In genomic region chrX:39196192-39197102, GRCh38 we compare ENCODE assay signal across 1 cellular context.
TF ChIP-seq lines count a peak whose summit lies in the region.

No MANE protein-coding gene starts in this region.

TF ChIP-seq in GM12878, 131 proteins besides CTCF, POLR2A, EP300 and RAD21 (continued from another document):
- no peak for TF ChIP-seq SUZ12 (IDR thresholded peaks at IDR 0.05; ENCODE audit: unreplicated experiment)
- peak; percentile 51; the same call in 1 of the 2 replicates for TF ChIP-seq JUND (IDR thresholded peaks at IDR 0.05; ENCODE audit: low read depth, low read length)
- peak; percentile 92 for TF ChIP-seq TCF3 (IDR thresholded peaks at IDR 0.05; ENCODE audit: borderline replicate concordance, insufficient read depth, low read depth, low read length)
- peak; percentile 93; the same call in 1 of the 2 replicates for TF ChIP-seq BACH1 (IDR thresholded peaks at IDR 0.05; ENCODE audit: borderline replicate concordance)
- peak; percentile 60; the same call in 1 of the 2 replicates for TF ChIP-seq IRF4 (IDR thresholded peaks at IDR 0.05; ENCODE audit: low read depth, low read length)
- TF ChIP-seq MYB (IDR thresholded peaks at IDR 0.05; ENCODE audit: borderline replicate concordance, low read depth, low read length): no peak
- peak; percentile 94 for TF ChIP-seq IKZF1 (conservative IDR thresholded peaks at IDR 0.05)
- no peak for TF ChIP-seq POLR2AphosphoS2 (IDR thresholded peaks at IDR 0.05; ENCODE audit: low read depth, low read length)
- no peak; the same call in 1 of the 2 replicates for TF ChIP-seq USF2 (IDR thresholded peaks at IDR 0.05; ENCODE audit: borderline replicate concordance, low read depth, low read length)
- no peak; the same call in 1 of the 2 replicates for TF ChIP-seq ESRRA (IDR thresholded peaks at IDR 0.05; ENCODE audit: low read length)
- TF ChIP-seq PKNOX1 (IDR thresholded peaks at IDR 0.05): peak; percentile 48; the same call in 1 of the 2 replicates
- TF ChIP-seq EED (IDR thresholded peaks at IDR 0.05; ENCODE audit: low read depth): peak; percentile 79
- no peak for TF ChIP-seq ZNF622 (IDR thresholded peaks at IDR 0.05)
- TF ChIP-seq YY1 (IDR thresholded peaks at IDR 0.05; ENCODE audit: low read depth, low read length): 0 out of 2 replicates have a peak, but pooled peaks have one; percentile 31
- TF ChIP-seq NFXL1 (IDR thresholded peaks at IDR 0.05; ENCODE audit: borderline replicate concordance): no peak
- TF ChIP-seq RUNX3 (IDR thresholded peaks at IDR 0.05; ENCODE audit: low read length): peak; percentile 99
- TF ChIP-seq ETV6 (conservative IDR thresholded peaks at IDR 0.05 in 1 of 2, IDR thresholded peaks at IDR 0.05 in 1 of 2; ENCODE audit: borderline replicate concordance in 1 of 2, low read depth in 1 of 2): peak in 1 of 2 experiments; percentile 60; a peak in 2 of 4 replicates
- TF ChIP-seq ZNF274 (IDR thresholded peaks at IDR 0.05; ENCODE audit: insufficient read depth, insufficient read length): no peak
- TF ChIP-seq NKRF (conservative IDR thresholded peaks at IDR 0.05): no peak
- peak; percentile 41; the same call in 1 of the 2 replicates for TF ChIP-seq PML (IDR thresholded peaks at IDR 0.05; ENCODE audit: low read length)
- peak; percentile 50 for TF ChIP-seq JUNB (IDR thresholded peaks at IDR 0.05)
- TF ChIP-seq ZNF592 (IDR thresholded peaks at IDR 0.05): no peak
- TF ChIP-seq MEF2A (IDR thresholded peaks at IDR 0.05; ENCODE audit: insufficient read depth, low read depth, low read length): no peak
- peak; percentile 81; the same call in 1 of the 2 replicates for TF ChIP-seq ASH2L (IDR thresholded peaks at IDR 0.05; ENCODE audit: borderline replicate concordance, low read depth)
- TF ChIP-seq SREBF1 (IDR thresholded peaks at IDR 0.05; ENCODE audit: low read length): no peak
- TF ChIP-seq SIN3A (IDR thresholded peaks at IDR 0.05; ENCODE audit: low read depth, low read length): no peak
- no peak for TF ChIP-seq ZSCAN29 (IDR thresholded peaks at IDR 0.05)
- peak; percentile 88 for TF ChIP-seq PAX5 (IDR thresholded peaks at IDR 0.05; ENCODE audit: borderline replicate concordance, low read depth, low read length)
- TF ChIP-seq HDAC2 (IDR thresholded peaks at IDR 0.05): no peak
- TF ChIP-seq NFIC (IDR thresholded peaks at IDR 0.05; ENCODE audit: low read depth, low read length): peak; percentile 79
- no peak for TF ChIP-seq RFX5 (IDR thresholded peaks at IDR 0.05; ENCODE audit: low read depth, low read length)
- no peak for TF ChIP-seq SIX5 (IDR thresholded peaks at IDR 0.05; ENCODE audit: low read depth, low read length, severe bottlenecking)
- peak; percentile 14; the same call in 1 of the 2 replicates for TF ChIP-seq SPI1 (IDR thresholded peaks at IDR 0.05; ENCODE audit: borderline replicate concordance, insufficient read depth, low read depth, low read length)
- TF ChIP-seq BCL3 (IDR thresholded peaks at IDR 0.05; ENCODE audit: borderline replicate concordance, insufficient read depth, low read depth, low read length, poor library complexity, severe bottlenecking): peak; percentile 33
- TF ChIP-seq MEF2B (IDR thresholded peaks at IDR 0.05; ENCODE audit: partially characterized antibody, poor library complexity, severe bottlenecking): peak; percentile 96
- 0 out of 2 replicates have a peak, but pooled peaks have one; percentile 33 for TF ChIP-seq CHD2 (IDR thresholded peaks at IDR 0.05; ENCODE audit: borderline replicate concordance, low read depth, low read length)
- TF ChIP-seq ZBTB33 (IDR thresholded peaks at IDR 0.05): peak; percentile 66; the same call in 1 of the 2 replicates
- peak; percentile 96 for TF ChIP-seq NR2F1 (conservative IDR thresholded peaks at IDR 0.05)
- TF ChIP-seq MLLT1 (IDR thresholded peaks at IDR 0.05): peak; percentile 95
- TF ChIP-seq FOXM1 (IDR thresholded peaks at IDR 0.05; ENCODE audit: low read depth, low read length): peak; percentile 72; the same call in 1 of the 2 replicates
- TF ChIP-seq HDAC6 (IDR thresholded peaks at IDR 0.05; ENCODE audit: unreplicated experiment): no peak
- 0 out of 2 replicates have a peak, but pooled peaks have one; percentile 40 for TF ChIP-seq ZNF24 (IDR thresholded peaks at IDR 0.05)
- no peak for TF ChIP-seq ZNF384 (IDR thresholded peaks at IDR 0.05; ENCODE audit: borderline replicate concordance, low read depth, low read length)
- TF ChIP-seq CUX1 (IDR thresholded peaks at IDR 0.05; ENCODE audit: insufficient replicate concordance, low read depth, low read length): peak; percentile 51
- TF ChIP-seq CREB1 (IDR thresholded peaks at IDR 0.05; ENCODE audit: low read depth): peak; percentile 42; the same call in 1 of the 2 replicates
- peak; percentile 90 for TF ChIP-seq TCF12 (IDR thresholded peaks at IDR 0.05; ENCODE audit: low read depth, low read length)
- TF ChIP-seq CBX5 (IDR thresholded peaks at IDR 0.05; ENCODE audit: low read depth): peak; percentile 77; the same call in 1 of the 2 replicates
- TF ChIP-seq IKZF2 (IDR thresholded peaks at IDR 0.05): peak; percentile 94
